In the genomic region with DNA sequence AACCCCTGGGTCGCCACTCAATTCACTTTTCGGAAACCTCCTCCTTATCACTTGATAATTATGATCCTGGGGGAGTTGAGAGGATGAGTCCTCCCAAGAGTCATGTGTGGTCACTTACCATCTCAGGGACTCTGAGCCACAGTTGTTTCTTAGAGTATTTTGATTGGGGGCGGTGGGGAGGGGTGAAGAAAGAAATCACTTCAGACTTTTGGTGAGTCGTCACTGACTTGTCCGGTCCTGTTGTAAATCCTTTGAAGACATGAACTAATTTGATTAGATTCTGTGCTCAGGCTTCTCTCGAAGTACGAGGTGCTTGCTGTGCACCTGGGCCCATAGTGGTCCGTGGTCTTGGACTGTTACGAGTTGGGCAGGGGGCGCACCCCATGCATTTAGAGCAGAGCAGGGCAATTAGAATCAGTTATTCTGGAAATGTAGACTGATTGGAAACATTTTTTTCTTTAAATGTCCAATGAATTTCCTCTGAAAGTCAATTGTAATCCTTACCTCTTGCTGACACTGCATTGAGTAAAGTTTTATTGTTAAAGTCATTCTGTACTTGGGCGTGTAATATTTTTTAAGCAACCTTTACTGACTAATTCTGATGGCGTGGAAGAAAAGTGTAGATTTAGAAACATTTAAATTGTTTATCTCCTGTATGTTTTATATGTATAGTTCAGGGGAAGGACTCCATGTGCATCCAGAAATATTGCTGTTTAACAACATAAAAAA, we compare ENCODE assay signal across 10 cellular contexts.
DNase-seq lines count a peak whose midpoint lies in the region; ATAC-seq and TF ChIP-seq lines count a peak whose summit lies in the region.
"Had no signal": no experiment of that assay in that cellular context is flagged by ENCODE, and none has a peak within 500 bp of the region (broad histone marks: within the 10 kb centered on the region; RNA-seq: fewer than 3 reads in every experiment).

No MANE protein-coding gene starts in this region.

- TF ChIP-seq POLR2A in Peyer's patch (IDR thresholded peaks at IDR 0.05), result no peak

- TF ChIP-seq CTCF in Peyer's patch (IDR thresholded peaks at IDR 0.05) (no peak), epithelial cell of esophagus (IDR thresholded peaks at IDR 0.05; ENCODE audit: insufficient read depth, low read depth, low read length, missing control alignments) (no peak)

- H3K27me3 ChIP-seq in Peyer's patch, result no peaks in the 10 kb centered on the region

- H3K36me3 ChIP-seq in Peyer's patch, result peaks cover 0 to 20% (median 0%) of the 10 kb centered on the region in 3 donors

- H3K4me3 ChIP-seq in Peyer's patch (peak overlapping the region in 3 of 4 donors; percentile 82 to 85 (median 82)), epithelial cell of esophagus (ENCODE audit: low read length) (peak overlapping the region; percentile 42), skin epidermis (peak overlapping the region in 4 of 7 experiments; percentile 55 to 80 (median 68))

- peaks cover 0 to 9% (median 0%) of the 10 kb centered on the region in 4 donors for H3K4me1 ChIP-seq in Peyer's patch

- no peak for ATAC-seq in GM18858 (IDR thresholded peaks at IDR 0.05; ENCODE audit: unreplicated experiment)

- no peaks in the 10 kb centered on the region for H3K9me3 ChIP-seq in Peyer's patch

- H3K27ac ChIP-seq in Peyer's patch (no peak overlapping the region), skin epidermis (peak overlapping the region in 7 of 21 experiments; percentile 9 to 87 (median 79))

- DNase-seq in activated CD4-positive, alpha-beta T cell treated with anti-CD3 and anti-CD28 coated beads for 48 hours, result peak; percentile 11
- no peak for DNase-seq in activated CD4-positive, alpha-beta T cell treated with anti-CD3 and anti-CD28 coated beads, Interleukin-2, amount 50 U/mL, for 48 hours
- no peak for DNase-seq in Peyer's patch
- DNase-seq in epithelial cell of esophagus (ENCODE audit: low read depth), result peak; percentile 79
- no peak for DNase-seq in SW 1271 (lab: John Stamatoyannopoulos, UW)
- no peak for DNase-seq in NK-92 treated with Interleukin-12 subunit alpha and Interleukin-12 subunit beta, amount 100 ng/mL, for 24 hours (lab: John Stamatoyannopoulos, UW)
- DNase-seq: C1 segment of cervical spinal cord; stimulated activated CD4-positive, alpha-beta T cell treated with anti-CD3 and anti-CD28 coated beads, Interleukin-12 subunit alpha, Interleukin-12 subunit beta, amount 100 ng/mL, for 4 hours had no signal

Comparison
In these comparisons a context has a peak if more than half of its experiments do, and no peak if none do; other contexts are left out.
1. DNase-seq: peak in activated CD4-positive, alpha-beta T cell treated with anti-CD3 and anti-CD28 coated beads for 48 hours (single experiment) and epithelial cell of esophagus (single experiment); none in activated CD4-positive, alpha-beta T cell treated with anti-CD3 and anti-CD28 coated beads, Interleukin-2, amount 50 U/mL, for 48 hours (0 of 2), Peyer's patch (0 of 3), SW 1271 (0 of 2) and NK-92 treated with Interleukin-12 subunit alpha and Interleukin-12 subunit beta, amount 100 ng/mL, for 24 hours (single experiment).
2. Peak in every context shown above with its lines, with median percentiles within 50 percentile points of each other: H3K4me3 ChIP-seq.